ENCODE assay signal across 8 cellular contexts in genomic region chr16:54927125-54928015, GRCh38. TPM values are rescaled to one million over a fixed set of nuclear protein-coding genes. Genes with fewer than 3 reads are reported as not detected.
DNase-seq lines count a peak whose midpoint lies in the region; ATAC-seq and TF ChIP-seq lines count a peak whose summit lies in the region.

No MANE protein-coding gene starts in this region.

- peaks cover 0 to 25% (median 8%) of the 10 kb centered on the region in 5 donors for H3K27me3 ChIP-seq in subcutaneous abdominal adipose tissue (ENCODE audit: control insufficient read depth in 5 of 5, insufficient read depth in 4 of 5, low read length in 5 of 5)

- H3K4me2 ChIP-seq in OCI-LY7 (ENCODE audit: low read length) = peak overlapping the region; percentile 76

- H3K27ac Mint-ChIP-seq in activated CD8-positive, alpha-beta memory T cell treated with anti-CD3 and anti-CD28 coated beads, Interleukin-2, amount 10 ng/mL, durations not matched to agents 7 days and 5 days = peak overlapping the region; percentile 56

- H3K27ac ChIP-seq in OCI-LY7 (ENCODE audit: low read depth, low read length, poor library complexity, severe bottlenecking) = peak overlapping the region; percentile 80
- H3K27ac ChIP-seq in subcutaneous abdominal adipose tissue (ENCODE audit: low read depth, low read length) = peak overlapping the region; percentile 39

- H3K4me1 ChIP-seq in OCI-LY7 (ENCODE audit: insufficient read depth, low read length, poor library complexity, severe bottlenecking) (peaks cover 50% of the 10 kb centered on the region), subcutaneous abdominal adipose tissue (ENCODE audit: control insufficient read depth in 5 of 5, insufficient read depth in 5 of 5, low read length in 5 of 5) (peaks cover 0 to 53% (median 40%) of the 10 kb centered on the region in 5 donors)

- CTCF ChIA-PET in activated CD8-positive, alpha-beta memory T cell treated with anti-CD3 and anti-CD28 coated beads, Interleukin-2, amount 10 ng/mL, durations not matched to agents 7 days and 5 days (lab: Charles Lee) = no interaction called here
- CTCF ChIA-PET in OCI-LY7 (lab: Charles Lee; ENCODE audit: unreplicated experiment) = no interaction called here

- H3K36me3 ChIP-seq in OCI-LY7 (ENCODE audit: insufficient read depth, low read length) (peaks cover 19% of the 10 kb centered on the region), subcutaneous abdominal adipose tissue (ENCODE audit: control insufficient read depth in 5 of 5, insufficient read depth in 5 of 5, low read length in 5 of 5) (no peaks in the 10 kb centered on the region)

- POLR2A ChIA-PET in OCI-LY7 (lab: Charles Lee) = interaction anchor here (0.6 to 5.4 kb wide), 8 partner anchors 11 to 1733 kb away, joined by 3 to 48 read pairs (median 3); no protein-coding TSS in a partner anchor

- H3K4me3 Mint-ChIP-seq in activated CD8-positive, alpha-beta memory T cell treated with anti-CD3 and anti-CD28 coated beads, Interleukin-2, amount 10 ng/mL, durations not matched to agents 7 days and 5 days = peak overlapping the region; percentile 64

- H4K20me1 ChIP-seq in OCI-LY7 (ENCODE audit: insufficient read depth, low read length) = peaks cover 27% of the 10 kb centered on the region

- H3K4me1 Mint-ChIP-seq in activated CD8-positive, alpha-beta memory T cell treated with anti-CD3 and anti-CD28 coated beads, Interleukin-2, amount 10 ng/mL, durations not matched to agents 7 days and 5 days = peaks cover 19% of the 10 kb centered on the region

- H3K9ac ChIP-seq in subcutaneous abdominal adipose tissue (ENCODE audit: low read length in 5 of 5) = peak overlapping the region in 4 of 5 donors; percentile 58 to 81 (median 76)

- H2AFZ ChIP-seq in OCI-LY7 (ENCODE audit: low read length) = no peak overlapping the region; the same call in 1 of the 2 replicates

- DNase-seq in activated CD8-positive, alpha-beta memory T cell treated with anti-CD3 and anti-CD28 coated beads, Interleukin-2, amount 10 ng/mL, durations not matched to agents 7 days and 5 days = no peak
- DNase-seq in activated CD8-positive, alpha-beta memory T cell treated with anti-CD3 and anti-CD28 coated beads for 24 hours = no peak
- peak; percentile 13 for DNase-seq in OCI-LY7 (ENCODE audit: low spot score)
- DNase-seq in fibroblast of peridontal ligament (ENCODE audit: extremely low read depth) = peak; percentile 12
- DNase-seq in head of caudate nucleus = no peak
- no peak for DNase-seq in mesenteric fat pad (ENCODE audit: low spot score)

- peaks cover 58% of the 10 kb centered on the region for H3K27me3 Mint-ChIP-seq in activated CD8-positive, alpha-beta memory T cell treated with anti-CD3 and anti-CD28 coated beads, Interleukin-2, amount 10 ng/mL, durations not matched to agents 7 days and 5 days

- intact Hi-C loops in OCI-LY7 (cut with micrococcal nuclease; ENCODE audit: unreplicated experiment) (loop anchor here (5.0 to 10.0 kb wide), 3 partner anchors 110 to 1863 kb away; partner anchors contain the start of genes FTO and RPGRIP1L), head of caudate nucleus (cut with DNase I) (no loop called here)

- no peak for TF ChIP-seq CTCF in OCI-LY7 (conservative IDR thresholded peaks at IDR 0.05; ENCODE audit: low read length)

- BruUV-seq in OCI-LY7 (replicated peaks; lab: Mats Ljungman, UMichigan) = no TSS peak

- no peaks in the 10 kb centered on the region for H3K9me2 ChIP-seq in OCI-LY7 (ENCODE audit: insufficient read depth, low read length)

- no peaks in the 10 kb centered on the region for H3K9me3 ChIP-seq in OCI-LY7 (ENCODE audit: low read length)
- H3K9me3 ChIP-seq in subcutaneous abdominal adipose tissue (ENCODE audit: control insufficient read depth in 5 of 5, low read length in 5 of 5) = no peaks in the 10 kb centered on the region

- H3K4me3 ChIP-seq in OCI-LY7 (ENCODE audit: low read depth, low read length, poor library complexity, severe bottlenecking) (peak overlapping the region; percentile 91), subcutaneous abdominal adipose tissue (ENCODE audit: low read depth in 1 of 5, low read length in 5 of 5) (peak overlapping the region; percentile 72 to 88 (median 80))

- peaks cover 8% of the 10 kb centered on the region for H3K36me3 Mint-ChIP-seq in activated CD8-positive, alpha-beta memory T cell treated with anti-CD3 and anti-CD28 coated beads, Interleukin-2, amount 10 ng/mL, durations not matched to agents 7 days and 5 days

- H3K9me3 Mint-ChIP-seq in activated CD8-positive, alpha-beta memory T cell treated with anti-CD3 and anti-CD28 coated beads, Interleukin-2, amount 10 ng/mL, durations not matched to agents 7 days and 5 days (ENCODE audit: low read depth) = peaks cover 2% of the 10 kb centered on the region

- ATAC-seq in activated CD8-positive, alpha-beta memory T cell treated with anti-CD3 and anti-CD28 coated beads, Interleukin-2, amount 10 ng/mL, durations not matched to agents 7 days and 5 days = no peak
- no peak for ATAC-seq in HG02763 (IDR thresholded peaks at IDR 0.05; ENCODE audit: unreplicated experiment)

- H3K79me2 ChIP-seq in OCI-LY7 (ENCODE audit: insufficient read depth, low read depth, low read length) = peaks cover 63% of the 10 kb centered on the region

RNA-seq across cellular contexts. Expression of gene IRX5, which starts 3.3 kb away (rescaled TPM):
- not detected for total RNA-seq in activated CD8-positive, alpha-beta memory T cell treated with anti-CD3 and anti-CD28 coated beads, Interleukin-2, amount 10 ng/mL, durations not matched to agents 7 days and 5 days
- 5.9 and 7.7 TPM in 2 replicates for total RNA-seq in OCI-LY7 (2014; rRNA removed; shearing (Covaris generic))
- total RNA-seq in OCI-LY7 (2022) = 5.0 and 5.1 TPM in 2 replicates
- not detected for total RNA-seq in mesenteric fat pad

Comparison
In these comparisons a context has a peak if more than half of its experiments do, and no peak if none do; other contexts are left out.
1. DNase-seq: peak in OCI-LY7 (single experiment) and fibroblast of peridontal ligament (single experiment); none in activated CD8-positive, alpha-beta memory T cell treated with anti-CD3 and anti-CD28 coated beads, Interleukin-2, amount 10 ng/mL, durations not matched to agents 7 days and 5 days (single experiment), activated CD8-positive, alpha-beta memory T cell treated with anti-CD3 and anti-CD28 coated beads for 24 hours (single experiment), head of caudate nucleus (0 of 42) and mesenteric fat pad (single experiment).